8 cellular contexts compared by ENCODE assay signal in genomic region chr1:26787381-26787705, GRCh38. TPM values are rescaled to one million over a fixed set of nuclear protein-coding genes. Genes with fewer than 3 reads are reported as not detected.
DNase-seq lines count a peak whose midpoint lies in the region; ATAC-seq and TF ChIP-seq lines count a peak whose summit lies in the region.

No MANE protein-coding gene starts in this region.

- intact Hi-C loops in activated B cell treated with CpG ODN at 0.5 μM for 24 hours (cut with micrococcal nuclease) (loop anchor here (1.0 kb wide), 3 partner anchors 43 to 242 kb away; no protein-coding TSS in a partner anchor), tibial artery (cut with DNase I; ENCODE audit: low total_unique reads) (no loop called here), posterior vena cava (cut with DNase I) (loop anchor here (5.0 kb wide), 2 partner anchors 90 to 95 kb away; partner anchors contain the start of gene ARID1A (in 1 of the 2))
- intact Hi-C loops in naive thymus-derived CD4-positive, alpha-beta T cell (cut with micrococcal nuclease), result loop anchor here (1.0 to 5.0 kb wide), 4 partner anchors 43 to 286 kb away; no protein-coding TSS in a partner anchor

- H3K9me3 ChIP-seq in effector memory CD4-positive, alpha-beta T cell (ENCODE audit: control insufficient read depth, low read length), result no peaks in the 10 kb centered on the region
- H3K9me3 ChIP-seq in naive thymus-derived CD4-positive, alpha-beta T cell (ENCODE audit: control insufficient read depth in 2 of 3, low read length in 3 of 3), result no peaks in the 10 kb centered on the region
- no peaks in the 10 kb centered on the region for H3K9me3 ChIP-seq in tibial artery

- no peak for TF ChIP-seq CTCF in AG09309 (IDR thresholded peaks at IDR 0.05; ENCODE audit: control insufficient read depth, insufficient read depth, low read depth, low read length, missing control alignments)
- no peak for TF ChIP-seq CTCF in activated B cell treated with CpG ODN at 0.5 μM for 24 hours (IDR thresholded peaks at IDR 0.05)
- no peak for TF ChIP-seq CTCF in tibial artery (IDR thresholded peaks at IDR 0.05)

- H3K4me3 ChIP-seq in AG09309 (ENCODE audit: control insufficient read depth, low read depth, low read length) (peak overlapping the region; percentile 75), tibial artery (peak overlapping the region; percentile 60 to 74)
- H3K4me3 ChIP-seq in effector memory CD4-positive, alpha-beta T cell (ENCODE audit: insufficient read depth, low read depth, low read length, poor library complexity, severe bottlenecking), result peak overlapping the region; percentile 82
- peak overlapping the region; percentile 91 for H3K4me3 ChIP-seq in naive thymus-derived CD4-positive, alpha-beta T cell (ENCODE audit: low read length)

- peaks cover 37% of the 10 kb centered on the region for H3K4me1 ChIP-seq in effector memory CD4-positive, alpha-beta T cell (ENCODE audit: control insufficient read depth, insufficient read depth, low read length, poor library complexity, severe bottlenecking)
- H3K4me1 ChIP-seq in naive thymus-derived CD4-positive, alpha-beta T cell (ENCODE audit: control insufficient read depth in 2 of 2, insufficient read depth in 2 of 2, low read length in 2 of 2), result peaks cover 41 to 42% of the 10 kb centered on the region in 2 donors
- peaks cover 5 to 62% (median 40%) of the 10 kb centered on the region in 4 donors for H3K4me1 ChIP-seq in tibial artery

- H3K27ac Mint-ChIP-seq in activated B cell treated with CpG ODN at 0.5 μM for 24 hours, result peak overlapping the region; percentile 100
- peak overlapping the region; percentile 87 to 100 (median 99) for H3K27ac Mint-ChIP-seq in naive thymus-derived CD4-positive, alpha-beta T cell

- H3K4me1 Mint-ChIP-seq in activated B cell treated with CpG ODN at 0.5 μM for 24 hours, result peaks cover 51% of the 10 kb centered on the region
- peaks cover 38 to 75% (median 69%) of the 10 kb centered on the region in 7 donors for H3K4me1 Mint-ChIP-seq in naive thymus-derived CD4-positive, alpha-beta T cell

- H3K27me3 Mint-ChIP-seq in activated B cell treated with CpG ODN at 0.5 μM for 24 hours, result no peaks in the 10 kb centered on the region
- no peaks in the 10 kb centered on the region for H3K27me3 Mint-ChIP-seq in naive thymus-derived CD4-positive, alpha-beta T cell

- CTCF ChIA-PET in activated B cell treated with CpG ODN at 0.5 μM for 24 hours (lab: Charles Lee), result interaction anchor here (1.7 to 10.4 kb wide), 7 partner anchors 34 to 249 kb away, joined by 7 to 302 read pairs (median 15); no protein-coding TSS in a partner anchor
- CTCF ChIA-PET in naive thymus-derived CD4-positive, alpha-beta T cell (lab: Charles Lee), result interaction anchor here (0.8 to 5.9 kb wide), 11 partner anchors 45 to 287 kb away, joined by 3 to 207 read pairs (median 15); no protein-coding TSS in a partner anchor

- H3K27me3 ChIP-seq in effector memory CD4-positive, alpha-beta T cell (replicated peaks; ENCODE audit: control insufficient read depth, insufficient read depth, low read length, poor library complexity, severe bottlenecking), result no peaks in the 10 kb centered on the region
- H3K27me3 ChIP-seq in naive thymus-derived CD4-positive, alpha-beta T cell (ENCODE audit: control insufficient read depth in 2 of 2, insufficient read depth in 2 of 2, low read length in 2 of 2), result no peaks in the 10 kb centered on the region
- H3K27me3 ChIP-seq in tibial artery, result no peaks in the 10 kb centered on the region

- POLR2A ChIA-PET in activated B cell treated with CpG ODN at 0.5 μM for 24 hours (lab: Charles Lee), result interaction anchor here (0.6 to 8.7 kb wide), 27 partner anchors 10 to 1857 kb away, joined by 3 to 308 read pairs (median 5); partner anchors contain the start of genes ARID1A, GPATCH3, GPN2 and HMGN2
- POLR2A ChIA-PET in naive thymus-derived CD4-positive, alpha-beta T cell (lab: Charles Lee), result interaction anchor here (0.7 to 8.5 kb wide), 25 partner anchors 8 to 287 kb away, joined by 3 to 383 read pairs (median 7); partner anchors contain the start of genes ARID1A, GPATCH3, GPN2 and RPS6KA1

- no peaks in the 10 kb centered on the region for H3K9me3 Mint-ChIP-seq in activated B cell treated with CpG ODN at 0.5 μM for 24 hours
- H3K9me3 Mint-ChIP-seq in naive thymus-derived CD4-positive, alpha-beta T cell, result peaks cover 0 to 4% (median 0%) of the 10 kb centered on the region in 11 donors

- DNase-seq in AG09309 (ENCODE audit: low read depth), result no peak
- no peak for DNase-seq in activated B cell treated with CpG ODN at 0.5 μM for 24 hours
- peak; percentile 65 to 79 (median 73) for DNase-seq in effector memory CD4-positive, alpha-beta T cell
- peak in 2 of 9 donors; percentile 49 to 73 for DNase-seq in naive thymus-derived CD4-positive, alpha-beta T cell
- no peak for DNase-seq in tibial artery
- DNase-seq in posterior vena cava (ENCODE audit: low spot score), result no peak

- peak overlapping the region; percentile 98 for H3K4me3 Mint-ChIP-seq in activated B cell treated with CpG ODN at 0.5 μM for 24 hours
- peak overlapping the region; percentile 81 to 99 (median 90) for H3K4me3 Mint-ChIP-seq in naive thymus-derived CD4-positive, alpha-beta T cell

- ATAC-seq in GM19025 (IDR thresholded peaks at IDR 0.05; ENCODE audit: low read depth, unreplicated experiment) (peak; percentile 48), HG03196 (IDR thresholded peaks at IDR 0.05; ENCODE audit: unreplicated experiment) (peak; percentile 39), activated B cell treated with CpG ODN at 0.5 μM for 24 hours (ENCODE audit: low read depth) (peak; percentile 60)
- ATAC-seq in naive thymus-derived CD4-positive, alpha-beta T cell, result peak; percentile 61

- no peaks in the 10 kb centered on the region for H3K36me3 ChIP-seq in effector memory CD4-positive, alpha-beta T cell (ENCODE audit: control insufficient read depth, insufficient read depth, low read length)
- peaks cover 0 to 6% (median 0%) of the 10 kb centered on the region in 3 experiments for H3K36me3 ChIP-seq in naive thymus-derived CD4-positive, alpha-beta T cell (ENCODE audit: control insufficient read depth in 2 of 3, insufficient read depth in 3 of 3, low read length in 3 of 3)
- H3K36me3 ChIP-seq in tibial artery, result peaks cover 0 to 4% (median 1%) of the 10 kb centered on the region in 3 donors

- H3K36me3 Mint-ChIP-seq in activated B cell treated with CpG ODN at 0.5 μM for 24 hours (ENCODE audit: low read depth), result peaks cover 35% of the 10 kb centered on the region
- peaks cover 0 to 8% (median 0%) of the 10 kb centered on the region in 5 donors for H3K36me3 Mint-ChIP-seq in naive thymus-derived CD4-positive, alpha-beta T cell

- H3K27ac ChIP-seq in effector memory CD4-positive, alpha-beta T cell (ENCODE audit: insufficient read depth, low read length, poor library complexity, severe bottlenecking), result peak overlapping the region; percentile 98
- peak overlapping the region; percentile 95 for H3K27ac ChIP-seq in naive thymus-derived CD4-positive, alpha-beta T cell (ENCODE audit: low read depth, low read length)
- H3K27ac ChIP-seq in tibial artery, result peak overlapping the region; percentile 98 to 100

RNA-seq across cellular contexts. Expression of gene PIGV, which starts 0.4 kb away (rescaled TPM):
- total RNA-seq in activated B cell treated with CpG ODN at 0.5 μM for 24 hours (29.6 and 35.4 TPM in 2 replicates), posterior vena cava (1 to 10 TPM; 6.3 to 7.9 TPM)
- 10 to 100 TPM in 4 of 5 experiments, 1 to 10 TPM in 1; 8.4 to 17.9 (median 16.7) TPM for total RNA-seq in naive thymus-derived CD4-positive, alpha-beta T cell
- 10 to 100 TPM in 1 of 2 donors, 1 to 10 TPM in 1; 7.0 to 11.3 TPM for polyA plus RNA-seq in naive thymus-derived CD4-positive, alpha-beta T cell

RNA-seq across cellular contexts. Expression of gene ZDHHC18, which starts 39.1 kb away (rescaled TPM):
- 27.1 and 30.3 TPM in 2 replicates for total RNA-seq in activated B cell treated with CpG ODN at 0.5 μM for 24 hours
- total RNA-seq in naive thymus-derived CD4-positive, alpha-beta T cell, result 10 to 100 TPM; 36.4 to 72.4 (median 39.7) TPM
- 10 to 100 TPM in 1 of 2 donors, 1 to 10 TPM in 1; 3.1 to 11.0 TPM for polyA plus RNA-seq in naive thymus-derived CD4-positive, alpha-beta T cell
- 10 to 100 TPM; 17.4 to 17.7 TPM for total RNA-seq in posterior vena cava

Comparison
In these comparisons a context has a peak if more than half of its experiments do, and no peak if none do; other contexts are left out.
1. DNase-seq: peak in effector memory CD4-positive, alpha-beta T cell (3 of 3); none in AG09309 (single experiment), activated B cell treated with CpG ODN at 0.5 μM for 24 hours (single experiment), tibial artery (0 of 2) and posterior vena cava (single experiment).
2. Peak in every context shown above with its lines, with median percentiles within 50 percentile points of each other: H3K4me3 ChIP-seq, ATAC-seq and H3K27ac ChIP-seq.